21 cellular contexts compared by ENCODE assay signal in the genomic region with DNA sequence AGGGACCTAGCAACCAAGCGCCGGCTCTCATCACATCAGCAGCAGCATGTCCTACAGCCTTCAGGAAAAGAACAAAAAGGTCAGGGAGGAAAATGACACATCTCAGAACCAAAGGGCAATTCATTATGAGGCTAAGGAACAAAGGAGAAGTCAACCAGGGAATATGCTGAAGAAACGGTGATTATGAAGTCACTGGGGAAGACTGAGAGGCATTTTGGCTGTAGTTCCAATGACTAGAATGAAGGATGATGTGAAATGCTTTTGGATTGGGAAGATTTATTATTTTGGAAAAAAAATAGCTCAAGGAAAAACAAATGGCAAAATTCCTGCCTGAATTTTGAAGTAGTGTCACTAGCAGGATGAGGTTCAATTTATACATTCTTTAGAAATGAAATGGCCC. TPM values are rescaled to one million over a fixed set of nuclear protein-coding genes. Genes with fewer than 3 reads are reported as not detected.
DNase-seq lines count a peak whose midpoint lies in the region; ATAC-seq, FAIRE-seq and TF ChIP-seq lines count a peak whose summit lies in the region.
"Had no signal": no experiment of that assay in that cellular context is flagged by ENCODE, and none has a peak within 500 bp of the region (broad histone marks: within the 10 kb centered on the region; RNA-seq: fewer than 3 reads in every experiment).

No MANE protein-coding gene starts in this region.

- peaks cover 9% of the 10 kb centered on the region for H3K79me2 ChIP-seq in astrocyte (ENCODE audit: insufficient read depth, low read length)

- peaks cover 74% of the 10 kb centered on the region for H3K36me3 Mint-ChIP-seq in activated CD4-positive, alpha-beta T cell treated with anti-CD3 and anti-CD28 coated beads, Interleukin-2, amount 10 ng/mL, durations not matched to agents 24 days and 14 days (ENCODE audit: low read depth)
- H3K36me3 Mint-ChIP-seq in astrocyte (ENCODE audit: low read depth, unreplicated experiment) (no peaks in the 10 kb centered on the region), neural crest cell (ENCODE audit: low read depth) (no peaks in the 10 kb centered on the region)
- H3K36me3 Mint-ChIP-seq: natural killer cell had no signal

- peaks cover 4% of the 10 kb centered on the region for H3K27me3 ChIP-seq in astrocyte (ENCODE audit: insufficient read depth, low read length)

- FAIRE-seq in astrocyte (lab: Jason Lieb, UNC), result no peak
- FAIRE-seq: A549, GM19239 had no signal

- H3K27ac ChIP-seq in astrocyte (ENCODE audit: low read depth, low read length), result peak overlapping the region; percentile 8
- H3K27ac ChIP-seq: A549, lower lobe of right lung, prostate gland, SK-N-MC had no signal

- intact Hi-C loops in activated CD4-positive, alpha-beta T cell treated with anti-CD3 and anti-CD28 coated beads, Interleukin-2, amount 10 ng/mL, durations not matched to agents 24 days and 14 days (cut with micrococcal nuclease), result no loop called here

- H3K4me3 Mint-ChIP-seq in activated CD4-positive, alpha-beta T cell treated with anti-CD3 and anti-CD28 coated beads, Interleukin-2, amount 10 ng/mL, durations not matched to agents 24 days and 14 days, result peak overlapping the region; percentile 94
- H3K4me3 Mint-ChIP-seq in astrocyte (ENCODE audit: unreplicated experiment) (no peak overlapping the region), neural crest cell (peak overlapping the region; percentile 25)
- H3K4me3 Mint-ChIP-seq: CD14-positive monocyte, HFFc6, natural killer cell had no signal

- no peaks in the 10 kb centered on the region for H3K36me3 ChIP-seq in astrocyte (ENCODE audit: insufficient read depth, low read length)
- H3K36me3 ChIP-seq: lower lobe of right lung, prostate gland had no signal

- peak overlapping the region; percentile 12 for H3K4me2 ChIP-seq in astrocyte (ENCODE audit: low read length)
- H3K4me2 ChIP-seq: A549 had no signal

- H4K20me1 ChIP-seq in astrocyte (ENCODE audit: insufficient read depth, low read length), result no peaks in the 10 kb centered on the region

- H3K9ac ChIP-seq in astrocyte (ENCODE audit: low read length), result no peak overlapping the region

- H3K9me3 Mint-ChIP-seq in activated CD4-positive, alpha-beta T cell treated with anti-CD3 and anti-CD28 coated beads, Interleukin-2, amount 10 ng/mL, durations not matched to agents 24 days and 14 days, result peaks cover 3% of the 10 kb centered on the region
- no peaks in the 10 kb centered on the region for H3K9me3 Mint-ChIP-seq in astrocyte (ENCODE audit: unreplicated experiment)
- peaks cover 3% of the 10 kb centered on the region for H3K9me3 Mint-ChIP-seq in neural crest cell
- H3K9me3 Mint-ChIP-seq: HFFc6 had no signal

- no peak for DNase-seq in activated CD4-positive, alpha-beta T cell treated with anti-CD3 and anti-CD28 coated beads, Interleukin-2, amount 10 ng/mL, durations not matched to agents 24 days and 14 days
- DNase-seq in activated CD4-positive, alpha-beta T cell treated with anti-CD3 and anti-CD28 coated beads, Interleukin-2, amount 50 U/mL, for 48 hours, result no peak
- peak; percentile 65 for DNase-seq in NCI-H446 treated with DMSO at 0.1 percent for 48 hours (lab: John Stamatoyannopoulos, UW)
- peak; percentile 86 for DNase-seq in astrocyte (ENCODE audit: low read depth)
- no peak for DNase-seq in neural crest cell (ENCODE audit: low read depth, low spot score)
- DNase-seq in putamen (ENCODE audit: low spot score), result no peak
- DNase-seq in stimulated activated CD4-positive, alpha-beta T cell treated with anti-CD3 and anti-CD28 coated beads, Interleukin-12 subunit alpha, Interleukin-12 subunit beta, amount 100 ng/mL, for 4 hours, result no peak
- DNase-seq: amygdala, DMS79 treated with DMSO at 0.1 percent for 48 hours, HFFc6, lower lobe of right lung, natural killer cell, NCI-H1930, NCI-H526 treated with DMSO at 0.1 percent for 48 hours, PC-3 had no signal

- peaks cover 21% of the 10 kb centered on the region for H3K4me1 ChIP-seq in astrocyte (ENCODE audit: insufficient read depth, low read length)
- H3K4me1 ChIP-seq: prostate gland had no signal

- peaks cover 3% of the 10 kb centered on the region for H3K9me3 ChIP-seq in astrocyte (ENCODE audit: insufficient read depth, low read depth, low read length)
- H3K9me3 ChIP-seq: lower lobe of right lung, prostate gland had no signal

- peaks cover 79% of the 10 kb centered on the region for H3K4me1 Mint-ChIP-seq in activated CD4-positive, alpha-beta T cell treated with anti-CD3 and anti-CD28 coated beads, Interleukin-2, amount 10 ng/mL, durations not matched to agents 24 days and 14 days
- peaks cover 50% of the 10 kb centered on the region for H3K4me1 Mint-ChIP-seq in astrocyte (ENCODE audit: low read depth, unreplicated experiment)
- peaks cover 45% of the 10 kb centered on the region for H3K4me1 Mint-ChIP-seq in neural crest cell

- no peak overlapping the region for H3K4me3 ChIP-seq in astrocyte (ENCODE audit: insufficient read depth, low read depth, low read length)
- H3K4me3 ChIP-seq: A549, lower lobe of right lung, prostate gland, SK-N-MC had no signal

- H3K27ac Mint-ChIP-seq in activated CD4-positive, alpha-beta T cell treated with anti-CD3 and anti-CD28 coated beads, Interleukin-2, amount 10 ng/mL, durations not matched to agents 24 days and 14 days, result peak overlapping the region; percentile 95
- H3K27ac Mint-ChIP-seq in astrocyte (ENCODE audit: unreplicated experiment) (peak overlapping the region; percentile 3), neural crest cell (ENCODE audit: unreplicated experiment) (no peak overlapping the region)
- H3K27ac Mint-ChIP-seq: CD14-positive monocyte, HFFc6 had no signal

- no peak for ATAC-seq in GM18870 (IDR thresholded peaks at IDR 0.05; ENCODE audit: unreplicated experiment)
- ATAC-seq: A549, lower lobe of right lung, natural killer cell, PC-3 had no signal

- no peaks in the 10 kb centered on the region for H3K27me3 Mint-ChIP-seq in activated CD4-positive, alpha-beta T cell treated with anti-CD3 and anti-CD28 coated beads, Interleukin-2, amount 10 ng/mL, durations not matched to agents 24 days and 14 days
- H3K27me3 Mint-ChIP-seq in astrocyte (ENCODE audit: low read depth, unreplicated experiment) (no peaks in the 10 kb centered on the region), neural crest cell (ENCODE audit: low read depth) (peaks cover 14% of the 10 kb centered on the region)

- no peak overlapping the region for H2AFZ ChIP-seq in astrocyte (ENCODE audit: low read depth, low read length)

- no peak for TF ChIP-seq CTCF in astrocyte (IDR thresholded peaks at IDR 0.05; ENCODE audit: insufficient read depth, low read depth, low read length)
- no peak for TF ChIP-seq CTCF in neural crest cell (conservative IDR thresholded peaks at IDR 0.05)

RNA-seq across cellular contexts. Expression of a gene that starts 5.7 kb away (rescaled TPM):
- total RNA-seq in activated CD4-positive, alpha-beta T cell treated with anti-CD3 and anti-CD28 coated beads, Interleukin-2, amount 10 ng/mL, durations not matched to agents 24 days and 14 days, result 69.0 and 69.2 TPM in 2 replicates
- total RNA-seq in astrocyte, result 12.6 and 17.5 TPM in 2 replicates
- total RNA-seq in neural crest cell, result 13.1 and 13.5 TPM in 2 replicates
- total RNA-seq: HFFc6 had no signal

Comparison
In these comparisons a context has a peak if more than half of its experiments do, and no peak if none do; other contexts are left out.
1. DNase-seq: peak in NCI-H446 treated with DMSO at 0.1 percent for 48 hours (single experiment) and astrocyte (single experiment); none in activated CD4-positive, alpha-beta T cell treated with anti-CD3 and anti-CD28 coated beads, Interleukin-2, amount 10 ng/mL, durations not matched to agents 24 days and 14 days (single experiment), activated CD4-positive, alpha-beta T cell treated with anti-CD3 and anti-CD28 coated beads, Interleukin-2, amount 50 U/mL, for 48 hours (0 of 2), neural crest cell (single experiment), putamen (single experiment) and stimulated activated CD4-positive, alpha-beta T cell treated with anti-CD3 and anti-CD28 coated beads, Interleukin-12 subunit alpha, Interleukin-12 subunit beta, amount 100 ng/mL, for 4 hours (single experiment).